ENCODE assay signal across 8 cellular contexts in genomic region chr10:35339946-35340345, GRCh38. TPM values are rescaled to one million over a fixed set of nuclear protein-coding genes. Genes with fewer than 3 reads are reported as not detected.
DNase-seq lines count a peak whose midpoint lies in the region; ATAC-seq lines count a peak whose summit lies in the region.
"Had no signal": no experiment of that assay in that cellular context is flagged by ENCODE, and none has a peak within 500 bp of the region (broad histone marks: within the 10 kb centered on the region; RNA-seq: fewer than 3 reads in every experiment).

No MANE protein-coding gene starts in this region.

- no peak for DNase-seq in naive B cell
- no peak for DNase-seq in DMS79 treated with DMSO at 0.1 percent for 48 hours (lab: John Stamatoyannopoulos, UW)
- DNase-seq in AML-193 (lab: John Stamatoyannopoulos, UW) = no peak
- no peak for DNase-seq in NCI-H1048 (lab: John Stamatoyannopoulos, UW)
- DNase-seq: effector memory CD4-positive, alpha-beta T cell had no signal

- peaks cover 42 to 57% (median 51%) of the 10 kb centered on the region in 3 donors for H3K4me1 Mint-ChIP-seq in IgD-negative memory B cell
- H3K4me1 Mint-ChIP-seq in naive B cell = peaks cover 35 to 73% (median 65%) of the 10 kb centered on the region in 3 donors

- H3K36me3 Mint-ChIP-seq in IgD-negative memory B cell (no peaks in the 10 kb centered on the region), naive B cell (no peaks in the 10 kb centered on the region)

- ATAC-seq in GM18870 (IDR thresholded peaks at IDR 0.05; ENCODE audit: unreplicated experiment) (peak; percentile 73), GM21825 (IDR thresholded peaks at IDR 0.05; ENCODE audit: unreplicated experiment) (peak; percentile 34), naive B cell (ENCODE audit: low read depth in 2 of 2) (no peak)

- H3K9me3 Mint-ChIP-seq in IgD-negative memory B cell = no peaks in the 10 kb centered on the region
- no peaks in the 10 kb centered on the region for H3K9me3 Mint-ChIP-seq in naive B cell

- H3K27ac Mint-ChIP-seq in IgD-negative memory B cell (peak overlapping the region; percentile 48 to 79 (median 71)), naive B cell (peak overlapping the region in 4 of 6 donors; percentile 34 to 90 (median 61))

- H3K4me3 Mint-ChIP-seq in IgD-negative memory B cell (peak overlapping the region in 3 of 4 donors; percentile 15 to 93 (median 70)), naive B cell (peak overlapping the region in 2 of 8 donors; percentile 34 to 90)

- H3K27me3 Mint-ChIP-seq in IgD-negative memory B cell (no peaks in the 10 kb centered on the region), naive B cell (no peaks in the 10 kb centered on the region)

RNA-seq across cellular contexts. Expression of gene CCNY, which starts 3.6 kb away (rescaled TPM):
- polyA plus RNA-seq in IgD-negative memory B cell (8.3 TPM), naive B cell (ENCODE audit: low read depth in 6 of 6) (10 to 100 TPM in 5 of 6 donors, 1 to 10 TPM in 1; 9.4 to 27.7 (median 13.6) TPM)

Comparison
In these comparisons a context has a peak if more than half of its experiments do, and no peak if none do; other contexts are left out.
1. ATAC-seq: peak in GM18870 (single experiment) and GM21825 (single experiment); none in naive B cell (0 of 2).